Comparison of ENCODE assay signal across 15 cellular contexts in the genomic region with DNA sequence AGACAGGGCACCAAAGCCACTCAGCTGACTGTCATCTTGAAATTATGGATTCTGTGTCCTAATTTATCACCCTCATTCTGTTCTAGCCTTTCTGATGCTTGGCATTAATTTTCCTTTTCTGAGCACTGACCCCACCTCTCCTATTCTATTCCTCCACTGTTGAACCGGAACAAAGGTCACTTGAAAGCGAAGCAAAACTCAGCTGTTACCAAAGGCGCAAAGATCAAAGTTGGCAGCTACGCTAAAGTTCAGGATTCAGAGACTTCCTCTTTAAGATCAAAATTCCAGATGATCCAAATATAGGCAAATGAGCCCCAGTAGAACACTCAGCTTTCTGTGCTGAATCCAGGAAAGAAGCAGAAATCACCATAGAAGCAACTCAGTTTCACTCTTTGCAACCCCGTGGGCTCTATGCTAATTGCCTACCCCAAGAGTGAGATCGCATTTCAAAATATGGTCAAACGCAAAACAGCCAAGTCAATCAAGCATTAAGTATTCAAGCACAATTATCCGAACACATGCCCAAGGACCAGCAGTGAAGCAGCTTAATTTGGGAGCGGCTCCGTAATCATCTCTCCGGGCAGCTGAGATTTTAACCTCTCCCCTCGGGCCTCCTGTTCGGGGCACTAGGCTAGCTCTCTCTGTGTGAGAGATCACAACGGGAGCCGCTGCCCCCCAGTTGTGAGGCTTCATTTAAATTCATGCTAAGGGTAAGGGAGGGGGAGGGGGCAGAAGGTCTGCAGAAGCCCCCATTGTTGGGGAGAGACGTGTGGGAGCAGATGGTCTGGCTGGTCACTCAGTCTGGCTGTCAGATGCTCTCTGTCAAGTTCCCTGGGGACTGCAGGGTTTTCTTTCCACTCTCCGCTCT.
DNase-seq lines count a peak whose midpoint lies in the region; ATAC-seq and TF ChIP-seq lines count a peak whose summit lies in the region.
"Had no signal": no experiment of that assay in that cellular context is flagged by ENCODE, and none has a peak within 500 bp of the region (broad histone marks: within the 10 kb centered on the region; RNA-seq: fewer than 3 reads in every experiment).

No MANE protein-coding gene starts in this region.

- WGBS in endodermal cell (ENCODE audit: insufficient coverage in 1 of 2, insufficient read length in 1 of 2), 2 experiments = 5 to 29% methylated on average over 4 to 17 of the region's 17 CpGs

- H3K4me1 ChIP-seq in endodermal cell (ENCODE audit: control insufficient read depth, insufficient read depth, low read length) (no peaks in the 10 kb centered on the region), muscle layer of duodenum (ENCODE audit: control insufficient read depth in 1 of 2, insufficient read depth in 2 of 2, low read length in 2 of 2) (no peaks in the 10 kb centered on the region)

- intact Hi-C loops in left ventricle myocardium superior (cut with micrococcal nuclease) (no loop called here), Right ventricle myocardium inferior (cut with DNase I) (no loop called here)

- no peak overlapping the region for H3K27ac Mint-ChIP-seq in endodermal cell
- H3K27ac Mint-ChIP-seq: activated naive CD4-positive, alpha-beta T cell treated with anti-CD3 and anti-CD28 coated beads, Interleukin-2, amount 10 ng/mL, durations not matched to agents 7 days and 5 days; HFFc6 had no signal

- no peaks in the 10 kb centered on the region for H3K9me3 Mint-ChIP-seq in endodermal cell
- H3K9me3 Mint-ChIP-seq: activated naive CD4-positive, alpha-beta T cell treated with anti-CD3 and anti-CD28 coated beads, Interleukin-2, amount 10 ng/mL, durations not matched to agents 7 days and 5 days had no signal

- H3K9me3 ChIP-seq in endodermal cell (ENCODE audit: control insufficient read depth, low read length) = no peaks in the 10 kb centered on the region
- no peaks in the 10 kb centered on the region for H3K9me3 ChIP-seq in muscle layer of duodenum (ENCODE audit: control insufficient read depth in 1 of 2, low read length in 2 of 2)

- H3K4me3 ChIP-seq in endodermal cell (ENCODE audit: low read length) (peak overlapping the region; percentile 62), muscle layer of duodenum (ENCODE audit: low read depth in 1 of 2, low read length in 2 of 2) (peak overlapping the region; percentile 27 to 37)

- no peak overlapping the region for H3K9ac ChIP-seq in endodermal cell (ENCODE audit: extremely low read depth, low read length, poor library complexity, severe bottlenecking)

- peak; percentile 28 for ATAC-seq in left ventricle myocardium superior
- no peak for ATAC-seq in Right ventricle myocardium inferior
- ATAC-seq in GM18907 (IDR thresholded peaks at IDR 0.05; ENCODE audit: unreplicated experiment) = no peak

- DNase-seq in left ventricle myocardium superior = no peak
- DNase-seq in Right ventricle myocardium inferior (ENCODE audit: missing footprints) = no peak
- peak; percentile 63 for DNase-seq in endodermal cell
- no peak for DNase-seq in NCI-H345 (lab: John Stamatoyannopoulos, UW)
- DNase-seq in stimulated activated CD4-positive, alpha-beta T cell treated with anti-CD3 and anti-CD28 coated beads, Interleukin-15, amount 100 ng/mL, for 24 hours = no peak
- DNase-seq in ACHN = no peak
- DNase-seq: activated CD4-positive, alpha-beta T cell treated with anti-CD3 and anti-CD28 coated beads for 48 hours; activated naive CD4-positive, alpha-beta T cell treated with anti-CD3 and anti-CD28 coated beads, Interleukin-2, amount 10 ng/mL, durations not matched to agents 7 days and 5 days; erythroblast; GDM1; HFFc6; NCI-H1092 treated with DMSO at 0.1 percent for 48 hours; stimulated activated CD4-positive, alpha-beta T cell treated with anti-CD3 and anti-CD28 coated beads, Interleukin-4, amount 100 ng/mL, for 24 hours had no signal

- TF ChIP-seq CTCF in endodermal cell (conservative IDR thresholded peaks at IDR 0.05) = no peak

- peak overlapping the region; percentile 32 for H3K4me3 Mint-ChIP-seq in endodermal cell
- H3K4me3 Mint-ChIP-seq: activated naive CD4-positive, alpha-beta T cell treated with anti-CD3 and anti-CD28 coated beads, Interleukin-2, amount 10 ng/mL, durations not matched to agents 7 days and 5 days; HFFc6 had no signal

- in situ Hi-C loops in ACHN (cut with HindIII; ENCODE audit: low pct_ligation_motif_present, low pct_unique_long_range_greater_than_20kb, low sequenced_read_pairs) = no loop called here

- H3K27me3 Mint-ChIP-seq in endodermal cell (ENCODE audit: insufficient read depth) = peaks cover 19% of the 10 kb centered on the region
- H3K27me3 Mint-ChIP-seq: activated naive CD4-positive, alpha-beta T cell treated with anti-CD3 and anti-CD28 coated beads, Interleukin-2, amount 10 ng/mL, durations not matched to agents 7 days and 5 days had no signal

- H3K27ac ChIP-seq in endodermal cell (ENCODE audit: low read depth, low read length) (peak overlapping the region; percentile 97), muscle layer of duodenum (ENCODE audit: low read length) (no peak overlapping the region)

- H3K27me3 ChIP-seq in endodermal cell (ENCODE audit: control insufficient read depth, insufficient read depth, low read length, poor library complexity, severe bottlenecking) = peaks cover 35% of the 10 kb centered on the region
- H3K27me3 ChIP-seq in muscle layer of duodenum (ENCODE audit: low read depth, low read length) = no peaks in the 10 kb centered on the region

- no peaks in the 10 kb centered on the region for H3K36me3 Mint-ChIP-seq in endodermal cell (ENCODE audit: low read depth)
- H3K36me3 Mint-ChIP-seq: activated naive CD4-positive, alpha-beta T cell treated with anti-CD3 and anti-CD28 coated beads, Interleukin-2, amount 10 ng/mL, durations not matched to agents 7 days and 5 days had no signal

- peaks cover 12% of the 10 kb centered on the region for H3K4me1 Mint-ChIP-seq in endodermal cell
- H3K4me1 Mint-ChIP-seq: activated naive CD4-positive, alpha-beta T cell treated with anti-CD3 and anti-CD28 coated beads, Interleukin-2, amount 10 ng/mL, durations not matched to agents 7 days and 5 days had no signal

- H3K36me3 ChIP-seq in endodermal cell (ENCODE audit: control insufficient read depth, insufficient read depth, low read length) (no peaks in the 10 kb centered on the region), muscle layer of duodenum (ENCODE audit: control insufficient read depth in 1 of 2, insufficient read depth in 2 of 2, low read length in 2 of 2) (no peaks in the 10 kb centered on the region)
